Comparison of ENCODE assay signal across 9 cellular contexts in genomic region chr9:93058357-93059096, GRCh38. TPM values are rescaled to one million over a fixed set of nuclear protein-coding genes. Genes with fewer than 3 reads are reported as not detected.
DNase-seq lines count a peak whose midpoint lies in the region; ATAC-seq, FAIRE-seq and TF ChIP-seq lines count a peak whose summit lies in the region.
"Had no signal": no experiment of that assay in that cellular context is flagged by ENCODE, and none has a peak within 500 bp of the region (broad histone marks: within the 10 kb centered on the region; RNA-seq: fewer than 3 reads in every experiment).

TSS of gene SUSD3 (plus strand) at chr9:93058701. CDS start at chr9:93058743, 42 bp downstream.

- intact Hi-C loops in Calu3 (cut with micrococcal nuclease; ENCODE audit: unreplicated experiment) (no loop called here), endothelial cell of umbilical vein (cut with micrococcal nuclease) (loop anchor here (5.0 kb wide), 1 partner anchor 34 kb away; no protein-coding TSS in a partner anchor), thyroid gland (cut with DNase I) (no loop called here)

- POLR2A ChIA-PET in activated CD8-positive, alpha-beta T cell treated with anti-CD3 and anti-CD28 coated beads, Interleukin-2, amount 10 ng/mL, durations not matched to agents 7 days and 5 days (lab: Charles Lee), result interaction anchor here (1.3 to 3.1 kb wide), 7 partner anchors 17 to 93 kb away, joined by 4 to 23 read pairs (median 13); partner anchors contain the start of gene NINJ1
- POLR2A ChIA-PET in endothelial cell of umbilical vein (lab: Charles Lee), result no interaction called here

- H3K79me2 ChIP-seq in endothelial cell of umbilical vein (ENCODE audit: control insufficient read depth, insufficient read depth, low read length), result no peaks in the 10 kb centered on the region

- DNase-seq in Calu3 (peak; percentile 55), KBM-7 (peak; percentile 64), endothelial cell of umbilical vein (ENCODE audit: low read depth, low spot score) (peak; percentile 32), thyroid gland (peak; percentile 96 to 97), midbrain (lab: John Stamatoyannopoulos, UW) (no peak)
- DNase-seq in activated CD8-positive, alpha-beta T cell treated with anti-CD3 and anti-CD28 coated beads, Interleukin-2, amount 10 ng/mL, durations not matched to agents 7 days and 5 days, result peak; percentile 73

- H3K27me3 Mint-ChIP-seq in Calu3 (ENCODE audit: unreplicated experiment) (no peaks in the 10 kb centered on the region), nephron (ENCODE audit: low read depth) (peaks cover 22% of the 10 kb centered on the region)
- H3K27me3 Mint-ChIP-seq in activated CD8-positive, alpha-beta T cell treated with anti-CD3 and anti-CD28 coated beads, Interleukin-2, amount 10 ng/mL, durations not matched to agents 7 days and 5 days (ENCODE audit: low read depth), result no peaks in the 10 kb centered on the region

- H3K27me3 ChIP-seq in endothelial cell of umbilical vein (ENCODE audit: control insufficient read depth in 2 of 2, insufficient read depth in 2 of 2, low read length in 2 of 2) (peaks cover 0 to 2% of the 10 kb centered on the region in 2 experiments), thyroid gland (no peaks in the 10 kb centered on the region)
- H3K27me3 ChIP-seq: SJSA1 had no signal

- no peaks in the 10 kb centered on the region for H3K9me1 ChIP-seq in endothelial cell of umbilical vein (replicated peaks; ENCODE audit: control insufficient read depth, extremely low read depth, insufficient read depth, low read length)

- CTCF ChIA-PET in Calu3 (lab: Charles Lee), result no interaction called here
- CTCF ChIA-PET in activated CD8-positive, alpha-beta T cell treated with anti-CD3 and anti-CD28 coated beads, Interleukin-2, amount 10 ng/mL, durations not matched to agents 7 days and 5 days (lab: Charles Lee), result interaction anchor here (0.9 to 1.5 kb wide), 5 partner anchors 15 to 55 kb away, joined by 4 to 5 read pairs (median 4); no protein-coding TSS in a partner anchor
- CTCF ChIA-PET in endothelial cell of umbilical vein (lab: Charles Lee), result no interaction called here

- H3K4me1 Mint-ChIP-seq in Calu3 (ENCODE audit: low read depth, unreplicated experiment) (no peaks in the 10 kb centered on the region), nephron (peaks cover 29% of the 10 kb centered on the region)
- peaks cover 69% of the 10 kb centered on the region for H3K4me1 Mint-ChIP-seq in activated CD8-positive, alpha-beta T cell treated with anti-CD3 and anti-CD28 coated beads, Interleukin-2, amount 10 ng/mL, durations not matched to agents 7 days and 5 days (ENCODE audit: low read depth)

- FAIRE-seq in endothelial cell of umbilical vein (lab: Jason Lieb, UNC), result no peak

- no peak within 1 kb of the TSS for H2AFZ ChIP-seq in endothelial cell of umbilical vein (ENCODE audit: low read depth, low read length)

- no peak within 1 kb of the TSS for H3K27ac ChIP-seq in endothelial cell of umbilical vein (ENCODE audit: insufficient read depth, low read depth, low read length)
- peak within 1 kb of the TSS; percentile 74 to 79 (median 77) for H3K27ac ChIP-seq in thyroid gland
- H3K27ac ChIP-seq: SJSA1 had no signal

- H3K4me3 ChIP-seq in endothelial cell of umbilical vein (replicated peaks in 1 of 3; ENCODE audit: insufficient read depth in 1 of 3, low read depth in 1 of 3, low read length in 3 of 3) (no peak within 1 kb of the TSS), thyroid gland (replicated peaks in 1 of 3) (peak within 1 kb of the TSS; percentile 3 to 52 (median 12))
- H3K4me3 ChIP-seq: SJSA1 had no signal

- H3K9me3 Mint-ChIP-seq in Calu3 (ENCODE audit: low read depth, unreplicated experiment) (no peaks in the 10 kb centered on the region), nephron (no peaks in the 10 kb centered on the region)
- no peaks in the 10 kb centered on the region for H3K9me3 Mint-ChIP-seq in activated CD8-positive, alpha-beta T cell treated with anti-CD3 and anti-CD28 coated beads, Interleukin-2, amount 10 ng/mL, durations not matched to agents 7 days and 5 days (ENCODE audit: insufficient read depth)

- no TSS peak for BruUV-seq in Calu3 (replicated peaks; lab: Mats Ljungman, UMichigan)
- BruUV-seq in endothelial cell of umbilical vein (replicated peaks; lab: Mats Ljungman, UMichigan), result no TSS peak

- no peak within 1 kb of the TSS for H3K9ac ChIP-seq in endothelial cell of umbilical vein (replicated peaks; ENCODE audit: extremely low read depth, insufficient read depth, low read length)

- WGBS in thyroid gland, 2 donors, result 2% methylated on average over 7 to 13 of the region's 67 CpGs

- H3K4me2 ChIP-seq in endothelial cell of umbilical vein (ENCODE audit: insufficient read depth, low read length), result no peak within 1 kb of the TSS

- TF ChIP-seq CTCF in Calu3 (IDR thresholded peaks at IDR 0.05; ENCODE audit: unreplicated experiment) (no peak), endothelial cell of umbilical vein (IDR thresholded peaks at IDR 0.05; ENCODE audit: extremely low read depth in 1 of 2, insufficient read depth in 1 of 2, low read depth in 1 of 2, low read length in 2 of 2) (no peak), nephron (IDR thresholded peaks at IDR 0.05; ENCODE audit: unreplicated experiment in 3 of 3) (no peak), thyroid gland (IDR thresholded peaks at IDR 0.05) (no peak)

- no peaks in the 10 kb centered on the region for H4K20me1 ChIP-seq in endothelial cell of umbilical vein (replicated peaks; ENCODE audit: control insufficient read depth, extremely low read depth, insufficient read depth, low read length)

- no peaks in the 10 kb centered on the region for H3K4me1 ChIP-seq in endothelial cell of umbilical vein (ENCODE audit: control insufficient read depth, extremely low read depth, insufficient read depth, low read length)
- peaks cover 27 to 43% of the 10 kb centered on the region in 2 donors for H3K4me1 ChIP-seq in thyroid gland
- H3K4me1 ChIP-seq: SJSA1 had no signal

- no peaks in the 10 kb centered on the region for H3K9me3 ChIP-seq in endothelial cell of umbilical vein (replicated peaks; ENCODE audit: control insufficient read depth, insufficient read depth, low read length)
- H3K9me3 ChIP-seq in thyroid gland, result no peaks in the 10 kb centered on the region
- H3K9me3 ChIP-seq: SJSA1 had no signal

- peak within 1 kb of the TSS; percentile 52 for H3K4me3 Mint-ChIP-seq in Calu3 (ENCODE audit: low read depth, unreplicated experiment)
- H3K4me3 Mint-ChIP-seq in activated CD8-positive, alpha-beta T cell treated with anti-CD3 and anti-CD28 coated beads, Interleukin-2, amount 10 ng/mL, durations not matched to agents 7 days and 5 days, result peak within 1 kb of the TSS; percentile 90
- peak within 1 kb of the TSS; percentile 56 to 64 (median 61) for H3K4me3 Mint-ChIP-seq in nephron

- H3K27ac Mint-ChIP-seq in Calu3 (ENCODE audit: unreplicated experiment) (no peak within 1 kb of the TSS), nephron (peak within 1 kb of the TSS in 2 of 3 experiments; percentile 70 to 92)
- peak within 1 kb of the TSS; percentile 82 for H3K27ac Mint-ChIP-seq in activated CD8-positive, alpha-beta T cell treated with anti-CD3 and anti-CD28 coated beads, Interleukin-2, amount 10 ng/mL, durations not matched to agents 7 days and 5 days

- TF ChIP-seq POLR2A in endothelial cell of umbilical vein (IDR thresholded peaks at IDR 0.05; ENCODE audit: low read depth, low read length) (no peak), thyroid gland (IDR thresholded peaks at IDR 0.05) (peak in 1 of 2 donors; percentile 23)

- H3K36me3 Mint-ChIP-seq in Calu3 (ENCODE audit: insufficient read depth, unreplicated experiment) (no peaks in the 10 kb centered on the region), nephron (ENCODE audit: low read depth) (no peaks in the 10 kb centered on the region)
- peaks cover 17% of the 10 kb centered on the region for H3K36me3 Mint-ChIP-seq in activated CD8-positive, alpha-beta T cell treated with anti-CD3 and anti-CD28 coated beads, Interleukin-2, amount 10 ng/mL, durations not matched to agents 7 days and 5 days (ENCODE audit: low read depth)

- H3K36me3 ChIP-seq in endothelial cell of umbilical vein (ENCODE audit: control insufficient read depth in 2 of 2, extremely low read depth in 1 of 2, insufficient read depth in 2 of 2, low read length in 2 of 2) (no peaks in the 10 kb centered on the region), thyroid gland (no peaks in the 10 kb centered on the region)
- H3K36me3 ChIP-seq: SJSA1 had no signal

- peak; percentile 52 for ATAC-seq in GM21381 (IDR thresholded peaks at IDR 0.05; ENCODE audit: unreplicated experiment)
- peak; percentile 67 for ATAC-seq in activated CD8-positive, alpha-beta T cell treated with anti-CD3 and anti-CD28 coated beads, Interleukin-2, amount 10 ng/mL, durations not matched to agents 7 days and 5 days

- dilution Hi-C loops in endothelial cell of umbilical vein (cut with MboI; ENCODE audit: extremely low pct_ligation_motif_present, low sequenced_read_pairs), result no loop called here

- in situ Hi-C loops in KBM-7 (cut with MboI; ENCODE audit: low pct_unique_long_range_greater_than_20kb, low sequenced_read_pairs), result no loop called here

TF ChIP-seq in endothelial cell of umbilical vein, 7 proteins besides CTCF, POLR2A, EP300 and RAD21 (continues in another document):
- no peak for TF ChIP-seq GATA2 (IDR thresholded peaks at IDR 0.05; ENCODE audit: insufficient read depth, insufficient read length, low read depth, low read length)
- no peak for TF ChIP-seq POLR2AphosphoS5 (IDR thresholded peaks at IDR 0.05; ENCODE audit: insufficient read depth, low read depth, low read length)
- TF ChIP-seq MYC (IDR thresholded peaks at IDR 0.05; ENCODE audit: low read depth, low read length), result no peak
- TF ChIP-seq EZH2 (IDR thresholded peaks at IDR 0.05; ENCODE audit: borderline replicate concordance, low read depth, low read length, severe bottlenecking), result no peak
- TF ChIP-seq, protein P1, sequence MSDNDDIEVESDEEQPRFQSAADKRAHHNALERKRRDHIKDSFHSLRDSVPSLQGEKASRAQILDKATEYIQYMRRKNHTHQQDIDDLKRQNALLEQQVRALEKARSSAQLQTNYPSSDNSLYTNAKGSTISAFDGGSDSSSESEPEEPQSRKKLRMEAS (IDR thresholded peaks at IDR 0.05; ENCODE audit: insufficient read depth, insufficient read length), result no peak

RNA-seq across cellular contexts. Expression of gene SUSD3, which starts in this region (rescaled TPM):
- total RNA-seq in Calu3 (2022) (0.69 and 1.3 TPM in 2 replicates), endothelial cell of umbilical vein (not detected in 2 replicates), thyroid gland (10 to 100 TPM in 1 of 4 donors, 1 to 10 TPM in 3; 3.6 to 12.6 (median 5.5) TPM)
- total RNA-seq in activated CD8-positive, alpha-beta T cell treated with anti-CD3 and anti-CD28 coated beads, Interleukin-2, amount 10 ng/mL, durations not matched to agents 7 days and 5 days, result 10 to 100 TPM; 57.9 to 59.6 TPM
- polyA plus RNA-seq in endothelial cell of umbilical vein, result 0.14 TPM in 1 of 2 replicates, not detected in the other
- polyA plus RNA-seq in endothelial cell of umbilical vein (2011; cell fraction: cytosol; rRNA removed), result not detected in 2 replicates
- not detected in 2 replicates for polyA plus RNA-seq in endothelial cell of umbilical vein (2011; cell fraction: nucleus; rRNA removed)
- not detected in 2 replicates for polyA plus RNA-seq in endothelial cell of umbilical vein (2012)
- 0.40 and 0.68 TPM in 2 replicates for polyA minus RNA-seq in endothelial cell of umbilical vein
- polyA minus RNA-seq in endothelial cell of umbilical vein (2011; cell fraction: cytosol; rRNA and poly(A)+ RNA removed), result not detected
- polyA minus RNA-seq in endothelial cell of umbilical vein (2011; cell fraction: nucleus; rRNA and poly(A)+ RNA removed), result not detected in 2 replicates
- total RNA-seq: SJSA1 had no signal

Comparison
In these comparisons a context has a peak if more than half of its experiments do, and no peak if none do; other contexts are left out.
1. RNA of gene SUSD3 (total RNA-seq): 57.9 to 59.6 TPM in activated CD8-positive, alpha-beta T cell treated with anti-CD3 and anti-CD28 coated beads, Interleukin-2, amount 10 ng/mL, durations not matched to agents 7 days and 5 days; 3.6 to 12.6 TPM in thyroid gland, 0.69 to 1.3 TPM in Calu3 and not detected in endothelial cell of umbilical vein; every median in the first group is over 4 times any median in the second.
2. Peak in DNase-seq in endothelial cell of umbilical vein; RNA of the gene not detected or under 1 TPM.
3. H3K4me3 ChIP-seq: peak in thyroid gland (3 of 3); none in endothelial cell of umbilical vein (0 of 3).
4. Peak in every context shown above with its lines, with median percentiles within 50 percentile points of each other: H3K4me3 Mint-ChIP-seq.